9 cellular contexts compared by ENCODE assay signal in genomic region chr5:36073595-36074216, GRCh38. TPM values are rescaled to one million over a fixed set of nuclear protein-coding genes. Genes with fewer than 3 reads are reported as not detected.
DNase-seq lines count a peak whose midpoint lies in the region; ATAC-seq and TF ChIP-seq lines count a peak whose summit lies in the region.
"Had no signal": no experiment of that assay in that cellular context is flagged by ENCODE, and none has a peak within 500 bp of the region (broad histone marks: within the 10 kb centered on the region; RNA-seq: fewer than 3 reads in every experiment).

No MANE protein-coding gene starts in this region.

- CTCF ChIA-PET in naive thymus-derived CD4-positive, alpha-beta T cell (lab: Charles Lee) = no interaction called here

- peaks cover 4 to 39% (median 16%) of the 10 kb centered on the region in 5 donors for H3K27me3 Mint-ChIP-seq in naive thymus-derived CD4-positive, alpha-beta T cell

- ATAC-seq in GM18502 (IDR thresholded peaks at IDR 0.05; ENCODE audit: poor library complexity, unreplicated experiment) (peak; percentile 94), GM21717 (IDR thresholded peaks at IDR 0.05; ENCODE audit: unreplicated experiment) (peak; percentile 82)
- ATAC-seq in naive thymus-derived CD4-positive, alpha-beta T cell = peak; percentile 65

- TF ChIP-seq CTCF in breast epithelium (IDR thresholded peaks at IDR 0.05) = no peak

- H3K27ac ChIP-seq in naive thymus-derived CD4-positive, alpha-beta T cell (ENCODE audit: low read depth, low read length) = no peak overlapping the region
- no peak overlapping the region for H3K27ac ChIP-seq in breast epithelium
- H3K27ac ChIP-seq: pancreas had no signal

- intact Hi-C loops in naive thymus-derived CD4-positive, alpha-beta T cell (cut with micrococcal nuclease) = loop anchor here in 1 of 2 donors (10.0 kb wide), 2 partner anchors 171 to 621 kb away; partner anchors contain the start of gene NADK2
- intact Hi-C loops in breast epithelium (cut with DNase I; ENCODE audit: low total_unique reads) = no loop called here

- no peak overlapping the region for H3K4me3 Mint-ChIP-seq in naive thymus-derived CD4-positive, alpha-beta T cell

- no peak overlapping the region for H3K4me3 ChIP-seq in naive thymus-derived CD4-positive, alpha-beta T cell (ENCODE audit: low read length)
- no peak overlapping the region for H3K4me3 ChIP-seq in breast epithelium
- H3K4me3 ChIP-seq: pancreas had no signal

- H3K4me1 Mint-ChIP-seq in naive thymus-derived CD4-positive, alpha-beta T cell = peaks cover 7 to 18% (median 10%) of the 10 kb centered on the region in 7 donors

- H3K36me3 ChIP-seq in naive thymus-derived CD4-positive, alpha-beta T cell (ENCODE audit: control insufficient read depth in 2 of 3, insufficient read depth in 3 of 3, low read length in 3 of 3) = no peaks in the 10 kb centered on the region
- H3K36me3 ChIP-seq in breast epithelium = no peaks in the 10 kb centered on the region
- H3K36me3 ChIP-seq: pancreas had no signal

- no peak for TF ChIP-seq POLR2A in breast epithelium (IDR thresholded peaks at IDR 0.05)

- no peaks in the 10 kb centered on the region for H3K27me3 ChIP-seq in naive thymus-derived CD4-positive, alpha-beta T cell (ENCODE audit: control insufficient read depth in 2 of 2, insufficient read depth in 2 of 2, low read length in 2 of 2)
- no peaks in the 10 kb centered on the region for H3K27me3 ChIP-seq in breast epithelium

- H3K27ac Mint-ChIP-seq in naive thymus-derived CD4-positive, alpha-beta T cell = peak overlapping the region in 1 of 9 donors; percentile 11

- peak; percentile 30 for DNase-seq in HT1080 (ENCODE audit: low read depth)
- peak; percentile 41 for DNase-seq in SK-N-DZ (ENCODE audit: low spot score)
- peak in 3 of 9 donors; percentile 15 to 24 (median 18) for DNase-seq in naive thymus-derived CD4-positive, alpha-beta T cell
- DNase-seq in dedifferentiated amniotic fluid mesenchymal stem cell (ENCODE audit: extremely low spot score) = no peak
- DNase-seq in breast epithelium (ENCODE audit: low spot score in 2 of 2) = no peak
- DNase-seq in hypothalamus (lab: John Stamatoyannopoulos, UW) = no peak
- DNase-seq: pancreas had no signal

- no peaks in the 10 kb centered on the region for H3K9me3 ChIP-seq in naive thymus-derived CD4-positive, alpha-beta T cell (ENCODE audit: control insufficient read depth in 2 of 3, low read length in 3 of 3)
- H3K9me3 ChIP-seq in breast epithelium = no peaks in the 10 kb centered on the region
- H3K9me3 ChIP-seq: pancreas had no signal

- H3K4me1 ChIP-seq in naive thymus-derived CD4-positive, alpha-beta T cell (ENCODE audit: control insufficient read depth in 2 of 2, insufficient read depth in 2 of 2, low read length in 2 of 2) = no peaks in the 10 kb centered on the region
- no peaks in the 10 kb centered on the region for H3K4me1 ChIP-seq in breast epithelium
- H3K4me1 ChIP-seq: pancreas had no signal

- POLR2A ChIA-PET in naive thymus-derived CD4-positive, alpha-beta T cell (lab: Charles Lee) = interaction anchor here (0.6 kb wide), 1 partner anchor 10 kb away, joined by 5 read pairs; no protein-coding TSS in a partner anchor

- H3K9me3 Mint-ChIP-seq in naive thymus-derived CD4-positive, alpha-beta T cell = no peaks in the 10 kb centered on the region

- H3K36me3 Mint-ChIP-seq in naive thymus-derived CD4-positive, alpha-beta T cell = peaks cover 0 to 1% (median 0%) of the 10 kb centered on the region in 5 donors

RNA-seq across cellular contexts. Expression of gene UGT3A2, which starts 7.0 kb away (rescaled TPM):
- total RNA-seq in HT1080 (2014; rRNA removed; shearing (Covaris generic)) = not detected in 2 replicates
- not detected in 2 replicates for polyA plus RNA-seq in HT1080 (2015; cell fraction: cytosol; rRNA removed)
- not detected in 2 replicates for polyA plus RNA-seq in HT1080 (2015; cell fraction: nucleus; rRNA removed)
- 1.2 and 1.8 TPM in 2 replicates for polyA plus RNA-seq in SK-N-DZ (2014; cell fraction: cytosol; rRNA removed)
- polyA plus RNA-seq in SK-N-DZ (2014; cell fraction: nucleus; rRNA removed) = 0.49 and 0.50 TPM in 2 replicates
- under 1 TPM in 1 of 5 experiments, not detected in 4; 0.39 TPM for total RNA-seq in naive thymus-derived CD4-positive, alpha-beta T cell
- polyA plus RNA-seq in naive thymus-derived CD4-positive, alpha-beta T cell = under 1 TPM in 1 of 2 donors, not detected in 1; 0.94 TPM
- total RNA-seq in breast epithelium = not detected

Comparison
In these comparisons a context has a peak if more than half of its experiments do, and no peak if none do; other contexts are left out.
1. DNase-seq: peak in HT1080 (single experiment) and SK-N-DZ (single experiment); none in dedifferentiated amniotic fluid mesenchymal stem cell (single experiment), breast epithelium (0 of 2) and hypothalamus (0 of 51).
2. Peak in every context shown above with its lines, with median percentiles within 50 percentile points of each other: ATAC-seq.